ENCODE assay signal across 21 cellular contexts in genomic region chr18:48656582-48656981, GRCh38.
DNase-seq lines count a peak whose midpoint lies in the region; ATAC-seq and TF ChIP-seq lines count a peak whose summit lies in the region.
"Had no signal": no experiment of that assay in that cellular context is flagged by ENCODE, and none has a peak within 500 bp of the region (broad histone marks: within the 10 kb centered on the region; RNA-seq: fewer than 3 reads in every experiment).

No MANE protein-coding gene starts in this region.

- no peaks in the 10 kb centered on the region for H3K4me1 Mint-ChIP-seq in osteocyte (ENCODE audit: unreplicated experiment)
- peaks cover 5% of the 10 kb centered on the region for H3K4me1 Mint-ChIP-seq in stimulated activated effector memory CD8-positive, alpha-beta T cell treated with anti-CD3 and anti-CD28 coated beads, Interleukin-12 subunit alpha, Interleukin-12 subunit beta, amount 100 ng/mL, for 72 hours
- H3K4me1 Mint-ChIP-seq: activated CD4-positive, alpha-beta T cell treated with anti-CD3 and anti-CD28 coated beads, Interleukin-2, amount 10 ng/mL, durations not matched to agents 7 days and 5 days; naive B cell had no signal

- DNase-seq in G401 (ENCODE audit: low spot score) (peak; percentile 59), SK-N-DZ (ENCODE audit: low spot score) (peak; percentile 78), osteocyte (ENCODE audit: extremely low spot score, unreplicated experiment) (no peak)
- DNase-seq in activated CD4-positive, alpha-beta T cell treated with anti-CD3 and anti-CD28 coated beads, Interleukin-2, amount 50 U/mL, for 4 hours, result no peak
- DNase-seq in stimulated activated effector memory CD8-positive, alpha-beta T cell treated with anti-CD3 and anti-CD28 coated beads, Interleukin-12 subunit alpha, Interleukin-12 subunit beta, amount 100 ng/mL, for 72 hours (ENCODE audit: low spot score in 2 of 2), result no peak
- DNase-seq: activated CD4-positive, alpha-beta T cell treated with anti-CD3 and anti-CD28 coated beads, Interleukin-2, amount 10 ng/mL, durations not matched to agents 7 days and 5 days; activated naive CD4-positive, alpha-beta T cell treated with anti-CD3 and anti-CD28 coated beads for 36 hours; activated T-cell treated with anti-CD3 and anti-CD28 coated beads for 4 hours; Calu3; HCEC 1CT; lower lobe of right lung; naive B cell; NCI-H1105; small intestine; stimulated activated CD4-positive, alpha-beta T cell treated with anti-CD3 and anti-CD28 coated beads, Interleukin-4, amount 100 ng/mL, for 24 hours; testis had no signal

- H3K27me3 Mint-ChIP-seq in osteocyte (ENCODE audit: unreplicated experiment), result no peaks in the 10 kb centered on the region
- H3K27me3 Mint-ChIP-seq: progenitor cell of endocrine pancreas had no signal

- peaks cover 4% of the 10 kb centered on the region for H3K9me3 Mint-ChIP-seq in osteocyte (ENCODE audit: unreplicated experiment)
- H3K9me3 Mint-ChIP-seq in stimulated activated effector memory CD8-positive, alpha-beta T cell treated with anti-CD3 and anti-CD28 coated beads, Interleukin-12 subunit alpha, Interleukin-12 subunit beta, amount 100 ng/mL, for 72 hours, result no peaks in the 10 kb centered on the region
- H3K9me3 Mint-ChIP-seq: activated CD4-positive, alpha-beta T cell treated with anti-CD3 and anti-CD28 coated beads, Interleukin-2, amount 10 ng/mL, durations not matched to agents 7 days and 5 days; activated naive CD4-positive, alpha-beta T cell treated with anti-CD3 and anti-CD28 coated beads for 36 hours had no signal

- in situ Hi-C loops in G401 (cut with HindIII; ENCODE audit: low sequenced_read_pairs), result no loop called here

- ATAC-seq in HG02763 (IDR thresholded peaks at IDR 0.05; ENCODE audit: unreplicated experiment) (no peak), GM19035 (IDR thresholded peaks at IDR 0.05; ENCODE audit: unreplicated experiment) (no peak)
- no peak for ATAC-seq in stimulated activated effector memory CD8-positive, alpha-beta T cell treated with anti-CD3 and anti-CD28 coated beads, Interleukin-12 subunit alpha, Interleukin-12 subunit beta, amount 100 ng/mL, for 72 hours
- ATAC-seq: lower lobe of right lung, Panc1 had no signal

- TF ChIP-seq CTCF in osteocyte (IDR thresholded peaks at IDR 0.05), result no peak

- no peaks in the 10 kb centered on the region for H3K36me3 Mint-ChIP-seq in osteocyte (ENCODE audit: unreplicated experiment)
- no peaks in the 10 kb centered on the region for H3K36me3 Mint-ChIP-seq in stimulated activated effector memory CD8-positive, alpha-beta T cell treated with anti-CD3 and anti-CD28 coated beads, Interleukin-12 subunit alpha, Interleukin-12 subunit beta, amount 100 ng/mL, for 72 hours
- H3K36me3 Mint-ChIP-seq: naive B cell had no signal

- peak overlapping the region; percentile 16 for H3K4me3 Mint-ChIP-seq in osteocyte (ENCODE audit: unreplicated experiment)
- H3K4me3 Mint-ChIP-seq in stimulated activated effector memory CD8-positive, alpha-beta T cell treated with anti-CD3 and anti-CD28 coated beads, Interleukin-12 subunit alpha, Interleukin-12 subunit beta, amount 100 ng/mL, for 72 hours, result no peak overlapping the region
- H3K4me3 Mint-ChIP-seq: activated CD4-positive, alpha-beta T cell treated with anti-CD3 and anti-CD28 coated beads, Interleukin-2, amount 10 ng/mL, durations not matched to agents 7 days and 5 days; activated naive CD4-positive, alpha-beta T cell treated with anti-CD3 and anti-CD28 coated beads for 36 hours had no signal

- peak overlapping the region; percentile 20 for H3K27ac ChIP-seq in cingulate gyrus (ENCODE audit: low read depth, low read length)
- H3K27ac ChIP-seq: lower lobe of right lung, testis had no signal

- H3K27ac Mint-ChIP-seq in osteocyte (ENCODE audit: unreplicated experiment), result no peak overlapping the region
- no peak overlapping the region for H3K27ac Mint-ChIP-seq in stimulated activated effector memory CD8-positive, alpha-beta T cell treated with anti-CD3 and anti-CD28 coated beads, Interleukin-12 subunit alpha, Interleukin-12 subunit beta, amount 100 ng/mL, for 72 hours
- H3K27ac Mint-ChIP-seq: activated CD4-positive, alpha-beta T cell treated with anti-CD3 and anti-CD28 coated beads, Interleukin-2, amount 10 ng/mL, durations not matched to agents 7 days and 5 days; activated naive CD4-positive, alpha-beta T cell treated with anti-CD3 and anti-CD28 coated beads for 36 hours; naive B cell; progenitor cell of endocrine pancreas had no signal

Comparison
In these comparisons a context has a peak if more than half of its experiments do, and no peak if none do; other contexts are left out.
1. DNase-seq: peak in G401 (single experiment) and SK-N-DZ (single experiment); none in osteocyte (single experiment), activated CD4-positive, alpha-beta T cell treated with anti-CD3 and anti-CD28 coated beads, Interleukin-2, amount 50 U/mL, for 4 hours (0 of 2) and stimulated activated effector memory CD8-positive, alpha-beta T cell treated with anti-CD3 and anti-CD28 coated beads, Interleukin-12 subunit alpha, Interleukin-12 subunit beta, amount 100 ng/mL, for 72 hours (0 of 2).